In the genomic region with DNA sequence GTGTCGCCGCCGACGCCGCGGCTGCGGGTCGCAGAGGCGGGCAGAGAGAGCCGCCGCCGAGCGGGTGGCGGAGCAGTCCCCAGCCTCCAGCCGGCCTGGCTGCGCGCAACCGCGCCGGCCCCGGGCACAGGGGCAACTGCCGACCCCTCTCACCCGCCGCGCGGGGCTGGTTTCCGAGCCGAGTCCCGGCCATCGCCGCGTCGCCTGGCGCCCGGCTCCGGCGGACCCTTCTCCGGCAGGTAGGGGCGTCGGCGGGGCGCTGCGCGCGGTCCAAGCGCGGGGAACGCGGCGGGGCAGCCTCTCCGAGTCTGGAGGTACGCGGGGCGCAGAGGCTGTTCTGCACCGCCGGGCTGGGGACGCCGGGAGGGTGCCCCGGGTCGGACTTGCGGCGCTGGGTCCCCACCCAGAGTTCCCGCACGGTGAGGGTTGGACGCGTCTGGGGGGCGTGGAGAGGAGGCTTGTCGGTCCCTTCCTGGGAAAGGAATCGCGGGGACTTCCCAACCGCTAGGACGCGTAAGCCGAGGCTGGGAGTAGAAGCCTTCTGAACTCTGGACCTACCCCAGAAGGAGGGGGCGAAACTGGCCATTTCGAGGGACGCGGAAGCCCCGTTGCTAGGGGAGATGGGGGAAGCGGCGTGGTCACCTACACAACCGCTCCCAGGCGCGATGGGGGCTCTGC, we compare ENCODE assay signal across 7 cellular contexts.
DNase-seq lines count a peak whose midpoint lies in the region; ATAC-seq, FAIRE-seq and TF ChIP-seq lines count a peak whose summit lies in the region.

No MANE protein-coding gene starts in this region.

- dilution Hi-C loops in IMR-90 (cut with HindIII; ENCODE audit: low sequenced_read_pairs, unreplicated experiment) = no loop called here

- no peaks in the 10 kb centered on the region for H3K79me1 ChIP-seq in IMR-90 (ENCODE audit: low read depth in 1 of 2, low read length in 2 of 2)

- H4K5ac ChIP-seq in IMR-90 (ENCODE audit: low read depth, low read length) = no peak overlapping the region

- H3K4me3 Mint-ChIP-seq in WTC11 = peak overlapping the region; percentile 80

- in situ Hi-C loops in IMR-90 (cut with MboI; ENCODE audit: low sequenced_read_pairs) = no loop called here

- no peak overlapping the region for H4K91ac ChIP-seq in IMR-90 (ENCODE audit: insufficient read depth, low read depth, low read length)

- H3K36me3 Mint-ChIP-seq in WTC11 = no peaks in the 10 kb centered on the region

- WGBS in IMR-90 (ENCODE audit: extremely low coverage in 2 of 2, insufficient read length in 1 of 2), 2 experiments = 0% methylated on average over 12 of the region's 84 CpGs; no CpG with 5 or more reads in 1 of the 2 experiments
- under 1% methylated on average over 58 of the region's 84 CpGs for WGBS in hepatocyte (ENCODE audit: low lambda C conversion rate, missing lambda C conversion rate)

- H3K27me3 ChIP-seq in IMR-90 (ENCODE audit: control insufficient read depth, insufficient read depth, low read length) (peaks cover 27% of the 10 kb centered on the region), hepatocyte (peaks cover 54% of the 10 kb centered on the region)

- H3K36me3 ChIP-seq in IMR-90 (ENCODE audit: control insufficient read depth, insufficient read depth, low read length) = no peaks in the 10 kb centered on the region
- H3K36me3 ChIP-seq in hepatocyte (replicated peaks; ENCODE audit: insufficient read depth, low read depth) = no peaks in the 10 kb centered on the region

- no peak overlapping the region for H3K27ac Mint-ChIP-seq in WTC11

- no peak overlapping the region for H3K56ac ChIP-seq in IMR-90 (ENCODE audit: extremely low read depth, insufficient read depth, low read length)

- H3K9me3 Mint-ChIP-seq in WTC11 = peaks cover 3% of the 10 kb centered on the region; the same call in 1 of the 2 replicates

- peaks cover 59% of the 10 kb centered on the region for H3K27me3 Mint-ChIP-seq in WTC11 (ENCODE audit: low read depth)

- H3K9me3 ChIP-seq in IMR-90 (ENCODE audit: control insufficient read depth, insufficient read depth, low read length) = no peaks in the 10 kb centered on the region; the same call in 1 of the 2 replicates
- H3K9me3 ChIP-seq in hepatocyte (ENCODE audit: low read depth) = no peaks in the 10 kb centered on the region

- H3K4me2 ChIP-seq in IMR-90 (ENCODE audit: low read depth, low read length) = no peak overlapping the region; the same call in 1 of the 2 replicates
- H3K4me2 ChIP-seq in hepatocyte = peak overlapping the region; percentile 87

- H2AK9ac ChIP-seq in IMR-90 (replicated peaks; ENCODE audit: low read depth, low read length, poor library complexity) = no peak overlapping the region

- TF ChIP-seq CTCF in IMR-90 (conservative IDR thresholded peaks at IDR 0.05; ENCODE audit: low read depth, low read length) (no peak), WTC11 (IDR thresholded peaks at IDR 0.05) (no peak), hepatocyte (IDR thresholded peaks at IDR 0.05; ENCODE audit: poor library complexity) (no peak)

- H3K9me2 ChIP-seq in hepatocyte (replicated peaks; ENCODE audit: insufficient read depth) = no peaks in the 10 kb centered on the region

- no peaks in the 10 kb centered on the region for H3K9me1 ChIP-seq in IMR-90 (ENCODE audit: insufficient read depth, low read length)

- CTCF ChIA-PET in IMR-90 (lab: Yijun Ruan, JAX) (no interaction called here), WTC11 (lab: Charles Lee) (no interaction called here)

- no peaks in the 10 kb centered on the region for H3K79me2 ChIP-seq in hepatocyte

- H3K18ac ChIP-seq in IMR-90 (ENCODE audit: low read depth, low read length) = no peak overlapping the region

- no peak for ATAC-seq in IMR-90 (ENCODE audit: low read depth)
- peak; percentile 51 for ATAC-seq in WTC11

- no peak overlapping the region for H2BK20ac ChIP-seq in IMR-90 (ENCODE audit: low read depth, low read length)

- no peak for TF ChIP-seq RAD21 in IMR-90 (IDR thresholded peaks at IDR 0.05; ENCODE audit: low read length)

- H2BK15ac ChIP-seq in IMR-90 (ENCODE audit: low read depth, low read length) = no peak overlapping the region

- DNase-seq in IMR-90 (no peak), WTC11 (ENCODE audit: low spot score) (peak; percentile 49), hepatocyte (ENCODE audit: low spot score) (peak; percentile 21), H54 (ENCODE audit: insufficient read length, low spot score) (no peak), HTR-8/SVneo (ENCODE audit: insufficient read length, low spot score) (no peak), NCI-H1694 treated with DMSO at 0.1 percent for 48 hours (lab: John Stamatoyannopoulos, UW) (no peak)

- no peak overlapping the region for H2AK5ac ChIP-seq in IMR-90 (ENCODE audit: low read depth, low read length)

- no peaks in the 10 kb centered on the region for H4K20me1 ChIP-seq in IMR-90 (ENCODE audit: insufficient read depth, low read length)
- H4K20me1 ChIP-seq in hepatocyte (ENCODE audit: insufficient read depth, poor library complexity, severe bottlenecking) = no peaks in the 10 kb centered on the region

- BruUV-seq in IMR-90 (replicated peaks; lab: Mats Ljungman, UMichigan) = no TSS peak

- no peak overlapping the region for H2BK5ac ChIP-seq in IMR-90 (ENCODE audit: low read depth, low read length, poor library complexity, severe bottlenecking)

- intact Hi-C loops in IMR-90 (cut with micrococcal nuclease) = no loop called here

- H3K9ac ChIP-seq in IMR-90 (ENCODE audit: low read depth, low read length) = no peak overlapping the region

- no peak for FAIRE-seq in H54 (lab: Jason Lieb, UNC)
- FAIRE-seq in HTR-8/SVneo (lab: Jason Lieb, UNC) = no peak

- no peaks in the 10 kb centered on the region for H3K4me1 ChIP-seq in IMR-90 (ENCODE audit: control insufficient read depth, insufficient read depth, low read length)
- no peaks in the 10 kb centered on the region for H3K4me1 ChIP-seq in hepatocyte (ENCODE audit: insufficient read depth)

- peaks cover 13% of the 10 kb centered on the region for H3K4me1 Mint-ChIP-seq in WTC11

- H3K14ac ChIP-seq in IMR-90 (replicated peaks; ENCODE audit: low read depth, low read length) = no peak overlapping the region

- no peak overlapping the region for H3K23ac ChIP-seq in IMR-90 (ENCODE audit: low read depth, low read length)

- POLR2A ChIA-PET in IMR-90 (lab: Charles Lee; ENCODE audit: unreplicated experiment) (no interaction called here), WTC11 (lab: Charles Lee) (no interaction called here)

- H3K4ac ChIP-seq in IMR-90 (ENCODE audit: low read depth, low read length) = no peak overlapping the region

- no peak overlapping the region for H3K27ac ChIP-seq in IMR-90 (ENCODE audit: insufficient read depth, low read length)
- no peak overlapping the region for H3K27ac ChIP-seq in hepatocyte
- H3K27ac ChIP-seq in skin epidermis = no peak overlapping the region

- no peak overlapping the region for H3K4me3 ChIP-seq in IMR-90 (ENCODE audit: insufficient read depth, low read depth, low read length)
- peak overlapping the region; percentile 29 for H3K4me3 ChIP-seq in hepatocyte
- peak overlapping the region in 4 of 7 experiments; percentile 12 to 30 (median 19) for H3K4me3 ChIP-seq in skin epidermis

- H2AFZ ChIP-seq in IMR-90 (replicated peaks; ENCODE audit: low read length, poor library complexity) = peak overlapping the region; percentile 49
- H2AFZ ChIP-seq in hepatocyte = peak overlapping the region; percentile 40

- no peak overlapping the region for H4K8ac ChIP-seq in IMR-90 (ENCODE audit: low read depth in 2 of 2, low read length in 2 of 2)

- H2BK120ac ChIP-seq in IMR-90 (ENCODE audit: low read depth, low read length) = no peak overlapping the region

- no peak for TF ChIP-seq POLR2A in IMR-90 (IDR thresholded peaks at IDR 0.05; ENCODE audit: low read depth, low read length)
- TF ChIP-seq POLR2A in H54 (IDR thresholded peaks at IDR 0.05; ENCODE audit: low read depth, low read length) = no peak

TF ChIP-seq in IMR-90, 13 proteins besides CTCF, POLR2A, EP300 and RAD21 (continues in another document):
- TF ChIP-seq CEBPB (IDR thresholded peaks at IDR 0.05; ENCODE audit: low read depth, low read length) (no peak), ELK1 (IDR thresholded peaks at IDR 0.05; ENCODE audit: borderline replicate concordance, low read depth, low read length) (no peak)
- TF ChIP-seq, protein P1, sequence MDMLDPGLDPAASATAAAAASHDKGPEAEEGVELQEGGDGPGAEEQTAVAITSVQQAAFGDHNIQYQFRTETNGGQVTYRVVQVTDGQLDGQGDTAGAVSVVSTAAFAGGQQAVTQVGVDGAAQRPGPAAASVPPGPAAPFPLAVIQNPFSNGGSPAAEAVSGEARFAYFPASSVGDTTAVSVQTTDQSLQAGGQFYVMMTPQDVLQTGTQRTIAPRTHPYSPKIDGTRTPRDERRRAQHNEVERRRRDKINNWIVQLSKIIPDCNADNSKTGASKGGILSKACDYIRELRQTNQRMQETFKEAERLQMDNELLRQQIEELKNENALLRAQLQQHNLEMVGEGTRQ (IDR thresholded peaks at IDR 0.05; ENCODE audit: low read depth, low read length) = no peak

TF ChIP-seq in WTC11, 78 proteins besides CTCF, POLR2A, EP300 and RAD21:
- TF ChIP-seq SMAD4 (CRISPR knock-in tag; IDR thresholded peaks at IDR 0.05) = no peak
- TF ChIP-seq, protein P2, sequence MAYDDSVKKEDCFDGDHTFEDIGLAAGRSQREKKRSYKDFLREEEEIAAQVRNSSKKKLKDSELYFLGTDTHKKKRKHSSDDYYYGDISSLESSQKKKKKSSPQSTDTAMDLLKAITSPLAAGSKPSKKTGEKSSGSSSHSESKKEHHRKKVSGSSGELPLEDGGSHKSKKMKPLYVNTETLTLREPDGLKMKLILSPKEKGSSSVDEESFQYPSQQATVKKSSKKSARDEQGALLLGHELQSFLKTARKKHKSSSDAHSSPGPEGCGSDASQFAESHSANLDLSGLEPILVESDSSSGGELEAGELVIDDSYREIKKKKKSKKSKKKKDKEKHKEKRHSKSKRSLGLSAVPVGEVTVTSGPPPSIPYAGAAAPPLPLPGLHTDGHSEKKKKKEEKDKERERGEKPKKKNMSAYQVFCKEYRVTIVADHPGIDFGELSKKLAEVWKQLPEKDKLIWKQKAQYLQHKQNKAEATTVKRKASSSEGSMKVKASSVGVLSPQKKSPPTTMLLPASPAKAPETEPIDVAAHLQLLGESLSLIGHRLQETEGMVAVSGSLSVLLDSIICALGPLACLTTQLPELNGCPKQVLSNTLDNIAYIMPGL (CRISPR knock-in tag; IDR thresholded peaks at IDR 0.05) = peak; percentile 24; the same call in 1 of the 2 replicates
- 0 out of 2 replicates have a peak, but pooled peaks have one; percentile 6 for TF ChIP-seq MYBL2 (CRISPR knock-in tag; IDR thresholded peaks at IDR 0.05)
- no peak for TF ChIP-seq ELF4 (CRISPR knock-in tag; IDR thresholded peaks at IDR 0.05; ENCODE audit: low read depth)
TF ChIP-seq in WTC11: peak in this region for 2.

Comparison
In these comparisons a context has a peak if more than half of its experiments do, and no peak if none do; other contexts are left out.
1. DNase-seq: peak in WTC11 (single experiment) and hepatocyte (single experiment); none in IMR-90 (single experiment), H54 (single experiment), HTR-8/SVneo (single experiment) and NCI-H1694 treated with DMSO at 0.1 percent for 48 hours (single experiment).